ENCODE assay signal across 8 cellular contexts in the genomic region with DNA sequence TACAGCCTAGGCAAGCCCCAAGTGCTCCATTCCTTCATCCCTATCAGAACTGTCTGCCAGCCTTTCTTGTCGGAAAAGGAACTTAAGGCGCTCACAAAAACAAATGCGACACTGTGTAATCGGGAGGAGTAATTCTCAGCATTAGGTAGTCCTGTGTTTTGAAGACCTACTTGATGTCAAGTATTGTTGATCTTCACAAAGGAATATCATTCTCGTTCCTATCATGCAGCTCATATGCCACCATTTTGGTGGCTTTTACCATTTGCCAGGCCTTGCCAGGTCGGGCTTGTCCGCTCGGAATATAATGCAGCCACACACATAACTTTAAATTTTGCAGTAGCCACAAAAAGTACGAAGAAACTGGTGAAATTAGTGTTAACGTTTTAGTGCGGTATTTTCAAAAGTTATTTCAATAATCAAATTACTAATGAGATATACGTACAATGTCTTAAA. TPM values are rescaled to one million over a fixed set of nuclear protein-coding genes. Genes with fewer than 3 reads are reported as not detected.
DNase-seq lines count a peak whose midpoint lies in the region; ATAC-seq and TF ChIP-seq lines count a peak whose summit lies in the region.

No MANE protein-coding gene starts in this region.

- no peaks in the 10 kb centered on the region for H3K9me3 ChIP-seq in muscle layer of colon (ENCODE audit: low read length)

- H3K9ac ChIP-seq in muscle layer of colon (ENCODE audit: low read length): peak overlapping the region; percentile 88

- peak overlapping the region; percentile 86 for H3K4me3 Mint-ChIP-seq in activated CD8-positive, alpha-beta memory T cell treated with anti-CD3 and anti-CD28 coated beads, Interleukin-2, amount 10 ng/mL, durations not matched to agents 7 days and 5 days

- no peaks in the 10 kb centered on the region for H3K27me3 Mint-ChIP-seq in activated CD8-positive, alpha-beta memory T cell treated with anti-CD3 and anti-CD28 coated beads, Interleukin-2, amount 10 ng/mL, durations not matched to agents 7 days and 5 days

- peak overlapping the region; percentile 100 for H3K27ac Mint-ChIP-seq in activated CD8-positive, alpha-beta memory T cell treated with anti-CD3 and anti-CD28 coated beads, Interleukin-2, amount 10 ng/mL, durations not matched to agents 7 days and 5 days

- peak overlapping the region; percentile 98 for H3K27ac ChIP-seq in muscle layer of colon (ENCODE audit: low read depth, low read length)

- H3K4me1 Mint-ChIP-seq in activated CD8-positive, alpha-beta memory T cell treated with anti-CD3 and anti-CD28 coated beads, Interleukin-2, amount 10 ng/mL, durations not matched to agents 7 days and 5 days: peaks cover 13% of the 10 kb centered on the region

- no peaks in the 10 kb centered on the region for H3K9me3 Mint-ChIP-seq in activated CD8-positive, alpha-beta memory T cell treated with anti-CD3 and anti-CD28 coated beads, Interleukin-2, amount 10 ng/mL, durations not matched to agents 7 days and 5 days (ENCODE audit: low read depth)

- H3K36me3 Mint-ChIP-seq in activated CD8-positive, alpha-beta memory T cell treated with anti-CD3 and anti-CD28 coated beads, Interleukin-2, amount 10 ng/mL, durations not matched to agents 7 days and 5 days: peaks cover 27% of the 10 kb centered on the region

- H3K36me3 ChIP-seq in muscle layer of colon (ENCODE audit: insufficient read depth, low read length): no peaks in the 10 kb centered on the region

- no peak for TF ChIP-seq CTCF in choroid plexus epithelial cell (conservative IDR thresholded peaks at IDR 0.05; ENCODE audit: low read depth, low read length)

- CTCF ChIA-PET in activated CD8-positive, alpha-beta memory T cell treated with anti-CD3 and anti-CD28 coated beads, Interleukin-2, amount 10 ng/mL, durations not matched to agents 7 days and 5 days (lab: Charles Lee): interaction anchor here (1.2 kb wide), 1 partner anchor 486 kb away, joined by 3 read pairs; no protein-coding TSS in a partner anchor

- H3K4me3 ChIP-seq in choroid plexus epithelial cell (ENCODE audit: low read depth, low read length) (peak overlapping the region; percentile 92), muscle layer of colon (ENCODE audit: low read depth in 1 of 2, low read length in 2 of 2) (peak overlapping the region; percentile 85 to 96)

- no peak for DNase-seq in activated CD8-positive, alpha-beta memory T cell treated with anti-CD3 and anti-CD28 coated beads, Interleukin-2, amount 10 ng/mL, durations not matched to agents 7 days and 5 days
- no peak for DNase-seq in activated CD8-positive, alpha-beta memory T cell treated with anti-CD3 and anti-CD28 coated beads for 24 hours
- peak; percentile 74 for DNase-seq in NCI-H2171 treated with DMSO at 0.1 percent for 48 hours (lab: John Stamatoyannopoulos, UW)
- peak; percentile 31 for DNase-seq in choroid plexus epithelial cell (ENCODE audit: low read depth)
- DNase-seq in NCI-H1436 treated with DMSO at 0.1 percent for 48 hours (lab: John Stamatoyannopoulos, UW): no peak
- DNase-seq in EL: no peak
- DNase-seq in NCI-H2081 treated with DMSO at 0.1 percent for 48 hours (lab: John Stamatoyannopoulos, UW): no peak

- no peaks in the 10 kb centered on the region for H3K27me3 ChIP-seq in muscle layer of colon (ENCODE audit: control insufficient read depth in 1 of 2, insufficient read depth in 2 of 2, low read length in 2 of 2)

- no peak for ATAC-seq in activated CD8-positive, alpha-beta memory T cell treated with anti-CD3 and anti-CD28 coated beads, Interleukin-2, amount 10 ng/mL, durations not matched to agents 7 days and 5 days

- H3K4me1 ChIP-seq in muscle layer of colon (ENCODE audit: insufficient read depth, low read length): peaks cover 22% of the 10 kb centered on the region

RNA-seq across cellular contexts. Expression of a gene that starts 0.9 kb away (rescaled TPM):
- total RNA-seq in activated CD8-positive, alpha-beta memory T cell treated with anti-CD3 and anti-CD28 coated beads, Interleukin-2, amount 10 ng/mL, durations not matched to agents 7 days and 5 days: 100 to 1,000 TPM; 138 to 148 TPM

Comparison
In these comparisons a context has a peak if more than half of its experiments do, and no peak if none do; other contexts are left out.
1. DNase-seq: peak in NCI-H2171 treated with DMSO at 0.1 percent for 48 hours (single experiment) and choroid plexus epithelial cell (single experiment); none in activated CD8-positive, alpha-beta memory T cell treated with anti-CD3 and anti-CD28 coated beads, Interleukin-2, amount 10 ng/mL, durations not matched to agents 7 days and 5 days (single experiment), activated CD8-positive, alpha-beta memory T cell treated with anti-CD3 and anti-CD28 coated beads for 24 hours (single experiment), NCI-H1436 treated with DMSO at 0.1 percent for 48 hours (single experiment), EL (single experiment) and NCI-H2081 treated with DMSO at 0.1 percent for 48 hours (single experiment).